ENCODE assay signal across 8 cellular contexts in the genomic region with DNA sequence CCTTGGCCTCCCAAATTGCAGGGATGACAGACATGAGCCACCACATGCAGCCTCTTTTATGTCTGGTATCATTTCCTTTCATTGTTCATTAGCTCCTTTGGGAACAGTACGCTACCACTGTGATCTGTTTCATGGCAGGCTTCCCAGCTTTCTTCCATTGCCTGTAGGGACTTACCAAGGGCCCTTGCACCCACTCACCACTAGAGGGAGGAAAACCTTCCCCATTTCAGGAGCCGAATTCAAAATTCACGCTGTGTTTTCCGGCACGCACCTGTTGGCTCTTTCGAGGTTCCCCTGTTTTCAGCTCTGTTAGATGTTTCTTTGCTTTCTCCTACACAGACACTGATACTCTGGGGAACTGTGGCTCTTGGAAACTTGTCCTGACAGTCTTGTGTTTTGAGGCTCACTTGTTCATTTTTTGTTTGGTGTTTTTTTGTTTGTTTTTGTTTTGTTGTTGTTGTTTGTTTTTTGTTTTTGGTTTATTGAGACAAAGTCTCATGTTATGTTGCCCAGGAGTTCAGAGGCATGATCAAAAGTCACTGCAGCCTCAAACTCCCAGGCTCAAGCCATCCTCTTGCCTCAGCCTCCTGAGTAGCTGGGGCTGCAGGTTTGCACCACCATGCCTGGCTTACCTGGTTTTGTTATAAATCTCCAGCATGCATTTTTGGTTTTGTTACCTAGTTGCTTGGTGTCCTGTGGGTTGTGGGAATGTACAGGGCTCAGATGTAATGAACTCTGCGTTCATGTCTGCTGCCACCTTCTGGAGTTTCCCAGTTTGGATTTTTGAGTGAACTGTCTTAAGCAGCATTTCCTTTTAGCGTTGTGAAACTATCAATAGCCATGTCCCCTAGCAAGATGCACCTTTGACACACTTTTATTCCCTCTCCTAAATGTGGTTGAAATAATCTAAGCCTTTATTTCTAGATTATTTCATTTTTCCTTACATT. TPM values are rescaled to one million over a fixed set of nuclear protein-coding genes. Genes with fewer than 3 reads are reported as not detected.
A peak's percentile ranks its signal among the peaks of the same experiment; 100 is the strongest.
DNase-seq lines count a peak whose midpoint lies in the region; ATAC-seq, FAIRE-seq and TF ChIP-seq lines count a peak whose summit lies in the region.

No MANE protein-coding gene starts in this region.

- H3K4me1 Mint-ChIP-seq in activated CD4-positive, alpha-beta T cell treated with anti-CD3 and anti-CD28 coated beads, Interleukin-2, amount 10 ng/mL, durations not matched to agents 7 days and 5 days: peaks cover 2% of the 10 kb centered on the region
- no peaks in the 10 kb centered on the region for H3K4me1 Mint-ChIP-seq in osteocyte (ENCODE audit: unreplicated experiment)

- peak; percentile 9 to 16 for DNase-seq in AML-193 (lab: John Stamatoyannopoulos, UW)
- DNase-seq in GM18507 (ENCODE audit: extremely low spot score, insufficient read length, low read depth): peak; percentile 20
- peak; percentile 84 for DNase-seq in NCI-H2196 (lab: John Stamatoyannopoulos, UW; ENCODE audit: unreplicated experiment)
- DNase-seq in activated CD4-positive, alpha-beta T cell treated with anti-CD3 and anti-CD28 coated beads, Interleukin-2, amount 10 ng/mL, durations not matched to agents 7 days and 5 days: peak; percentile 27
- peak; percentile 57 for DNase-seq in foreskin melanocyte
- DNase-seq in osteocyte (ENCODE audit: extremely low spot score, unreplicated experiment): no peak

- peak; percentile 45 for FAIRE-seq in GM18507 (lab: Jason Lieb, UNC)

- no peaks in the 10 kb centered on the region for H3K9me3 Mint-ChIP-seq in activated CD4-positive, alpha-beta T cell treated with anti-CD3 and anti-CD28 coated beads, Interleukin-2, amount 10 ng/mL, durations not matched to agents 7 days and 5 days
- H3K9me3 Mint-ChIP-seq in osteocyte (ENCODE audit: unreplicated experiment): no peaks in the 10 kb centered on the region

- peak; percentile 81 for TF ChIP-seq CTCF in osteocyte (IDR thresholded peaks at IDR 0.05)

- H3K27me3 Mint-ChIP-seq in activated CD4-positive, alpha-beta T cell treated with anti-CD3 and anti-CD28 coated beads, Interleukin-2, amount 10 ng/mL, durations not matched to agents 7 days and 5 days: peaks cover 13% of the 10 kb centered on the region
- peaks cover 24% of the 10 kb centered on the region for H3K27me3 Mint-ChIP-seq in osteocyte (ENCODE audit: unreplicated experiment)

- no peaks in the 10 kb centered on the region for H3K36me3 Mint-ChIP-seq in activated CD4-positive, alpha-beta T cell treated with anti-CD3 and anti-CD28 coated beads, Interleukin-2, amount 10 ng/mL, durations not matched to agents 7 days and 5 days (ENCODE audit: low read depth)
- H3K36me3 Mint-ChIP-seq in osteocyte (ENCODE audit: unreplicated experiment): no peaks in the 10 kb centered on the region

- H3K27ac Mint-ChIP-seq in activated CD4-positive, alpha-beta T cell treated with anti-CD3 and anti-CD28 coated beads, Interleukin-2, amount 10 ng/mL, durations not matched to agents 7 days and 5 days: no peak overlapping the region
- H3K27ac Mint-ChIP-seq in osteocyte (ENCODE audit: unreplicated experiment): no peak overlapping the region

- ATAC-seq in GM21515 (IDR thresholded peaks at IDR 0.05; ENCODE audit: unreplicated experiment): no peak
- no peak for ATAC-seq in HG03097 (IDR thresholded peaks at IDR 0.05; ENCODE audit: low FRiP score, unreplicated experiment)

- POLR2A ChIA-PET in activated CD4-positive, alpha-beta T cell treated with anti-CD3 and anti-CD28 coated beads, Interleukin-2, amount 10 ng/mL, durations not matched to agents 7 days and 5 days (lab: Charles Lee): no interaction called here

- CTCF ChIA-PET in activated CD4-positive, alpha-beta T cell treated with anti-CD3 and anti-CD28 coated beads, Interleukin-2, amount 10 ng/mL, durations not matched to agents 7 days and 5 days (lab: Charles Lee): no interaction called here

- no peak overlapping the region for H3K4me3 Mint-ChIP-seq in activated CD4-positive, alpha-beta T cell treated with anti-CD3 and anti-CD28 coated beads, Interleukin-2, amount 10 ng/mL, durations not matched to agents 7 days and 5 days
- H3K4me3 Mint-ChIP-seq in osteocyte (ENCODE audit: unreplicated experiment): no peak overlapping the region

RNA-seq across cellular contexts. Expression of a gene that starts 2.3 kb away (rescaled TPM):
- total RNA-seq in activated CD4-positive, alpha-beta T cell treated with anti-CD3 and anti-CD28 coated beads, Interleukin-2, amount 10 ng/mL, durations not matched to agents 7 days and 5 days: not detected
- not detected in 2 replicates for total RNA-seq in osteocyte

RNA-seq across cellular contexts. Expression of a gene that starts 15.0 kb away (rescaled TPM):
- total RNA-seq in activated CD4-positive, alpha-beta T cell treated with anti-CD3 and anti-CD28 coated beads, Interleukin-2, amount 10 ng/mL, durations not matched to agents 7 days and 5 days: not detected
- 0.30 and 0.31 TPM in 2 replicates for total RNA-seq in osteocyte

RNA-seq across cellular contexts. Expression of a gene that starts 32.1 kb away (rescaled TPM):
- total RNA-seq in activated CD4-positive, alpha-beta T cell treated with anti-CD3 and anti-CD28 coated beads, Interleukin-2, amount 10 ng/mL, durations not matched to agents 7 days and 5 days: under 1 TPM; 0.19 to 0.35 TPM
- total RNA-seq in osteocyte: not detected in 2 replicates

RNA-seq across cellular contexts. Expression of a gene that starts 42.5 kb away (rescaled TPM):
- total RNA-seq in activated CD4-positive, alpha-beta T cell treated with anti-CD3 and anti-CD28 coated beads, Interleukin-2, amount 10 ng/mL, durations not matched to agents 7 days and 5 days: under 1 TPM in 1 of 2 experiments, not detected in 1; 0.17 TPM
- not detected in 2 replicates for total RNA-seq in osteocyte

RNA-seq across cellular contexts. Expression of a gene that starts 53.3 kb away (rescaled TPM):
- total RNA-seq in activated CD4-positive, alpha-beta T cell treated with anti-CD3 and anti-CD28 coated beads, Interleukin-2, amount 10 ng/mL, durations not matched to agents 7 days and 5 days: under 1 TPM in 1 of 2 experiments, not detected in 1; 0.29 TPM
- total RNA-seq in osteocyte: not detected in 2 replicates
